7 cellular contexts compared by ENCODE assay signal in the genomic region with DNA sequence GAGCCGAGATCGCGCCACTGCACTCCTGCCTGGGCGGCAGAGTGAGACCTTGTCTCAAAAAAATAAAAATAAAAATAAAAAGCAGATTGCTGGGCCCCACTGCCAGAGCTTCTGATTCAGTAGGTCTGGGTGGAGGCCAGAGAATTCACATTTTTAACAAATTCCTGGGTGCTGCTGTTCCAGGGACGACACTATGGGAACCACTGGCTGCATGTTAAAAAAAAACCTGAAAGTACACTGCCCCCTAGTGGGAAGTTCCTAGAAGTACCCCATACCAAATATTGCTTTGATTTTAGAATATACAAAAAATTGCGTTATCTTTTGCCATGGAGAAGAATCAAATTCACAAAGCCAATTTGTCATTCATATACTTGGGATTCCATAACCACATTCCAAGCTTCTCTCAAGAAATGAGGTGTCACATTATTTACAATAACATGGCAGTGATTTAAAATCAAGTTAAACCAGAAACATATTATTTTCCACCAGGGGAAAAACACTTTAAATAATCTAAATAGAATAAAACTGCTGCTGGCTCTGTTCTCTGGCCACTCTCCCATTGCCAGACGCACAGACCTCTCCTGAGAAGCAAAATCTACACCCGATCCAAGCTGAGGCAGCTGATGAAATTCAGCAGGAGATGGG. TPM values are rescaled to one million over a fixed set of nuclear protein-coding genes. Genes with fewer than 3 reads are reported as not detected.
DNase-seq lines count a peak whose midpoint lies in the region; ATAC-seq and TF ChIP-seq lines count a peak whose summit lies in the region.

No MANE protein-coding gene starts in this region.

- DNase-seq in G401 (ENCODE audit: low spot score) (peak; percentile 41), KBM-7 (peak; percentile 69), RPMI8226 (peak; percentile 72), dorsolateral prefrontal cortex (no peak), lung microvascular endothelial cell (ENCODE audit: low read depth in 2 of 2) (peak; percentile 43 to 57)

- no peak overlapping the region for H3K27ac ChIP-seq in dorsolateral prefrontal cortex

- no peak overlapping the region for H3K4me3 ChIP-seq in dorsolateral prefrontal cortex

- ATAC-seq in HG03571 (IDR thresholded peaks at IDR 0.05; ENCODE audit: unreplicated experiment) (no peak), HG03280 (IDR thresholded peaks at IDR 0.05; ENCODE audit: unreplicated experiment) (no peak)

- intact Hi-C loops in dorsolateral prefrontal cortex (cut with DNase I) = loop anchor here (1.0 to 10.0 kb wide), 5 partner anchors 103 to 357 kb away; a partner anchor contains a TSS

- H3K27me3 ChIP-seq in dorsolateral prefrontal cortex = peaks cover 0 to 4% (median 0%) of the 10 kb centered on the region in 45 donors

- in situ Hi-C loops in G401 (cut with HindIII; ENCODE audit: low sequenced_read_pairs) (no loop called here), KBM-7 (cut with MboI; ENCODE audit: low pct_unique_long_range_greater_than_20kb, low sequenced_read_pairs) (no loop called here)

- peak; percentile 75 to 97 (median 88) for TF ChIP-seq CTCF in dorsolateral prefrontal cortex (IDR thresholded peaks at IDR 0.05 in 54 of 56, conservative IDR thresholded peaks at IDR 0.05 in 2 of 56; ENCODE audit: low read depth in 1 of 56, partially characterized antibody in 56 of 56)

RNA-seq across cellular contexts. Expression of a gene that starts 27.4 kb away (rescaled TPM):
- total RNA-seq in G401 (2014; rRNA removed; shearing (Covaris generic)) = 52.2 and 65.8 TPM in 2 replicates
- total RNA-seq in dorsolateral prefrontal cortex (10 to 100 TPM; 19.7 to 39.9 (median 26.6) TPM), lung microvascular endothelial cell (27.9 and 31.2 TPM in 2 replicates)

RNA-seq across cellular contexts. Expression of a gene that starts 42.3 kb away (rescaled TPM):
- 42.8 and 48.7 TPM in 2 replicates for total RNA-seq in G401 (2014; rRNA removed; shearing (Covaris generic))
- total RNA-seq in dorsolateral prefrontal cortex = 100 to 1,000 TPM in 118 of 120 experiments, 10 to 100 TPM in 2; 87.8 to 261 (median 154) TPM
- 71.7 and 154 TPM in 2 replicates for total RNA-seq in lung microvascular endothelial cell

Comparison
In these comparisons a context has a peak if more than half of its experiments do, and no peak if none do; other contexts are left out.
1. DNase-seq: peak in G401 (single experiment), KBM-7 (single experiment), RPMI8226 (single experiment) and lung microvascular endothelial cell (2 of 2); none in dorsolateral prefrontal cortex (0 of 10).